ENCODE assay signal across 8 cellular contexts in genomic region chr5:62143268-62144229, GRCh38.
A peak's percentile ranks its signal among the peaks of the same experiment; 100 is the strongest.
DNase-seq lines count a peak whose midpoint lies in the region; FAIRE-seq and TF ChIP-seq lines count a peak whose summit lies in the region.
"Had no signal": no experiment of that assay in that cellular context is flagged by ENCODE, and none has a peak within 500 bp of the region (broad histone marks: within the 10 kb centered on the region; RNA-seq: fewer than 3 reads in every experiment).

No MANE protein-coding gene starts in this region.

- H4K20me1 ChIP-seq in neural progenitor cell (ENCODE audit: low read depth) = no peaks in the 10 kb centered on the region

- H3K4me3 ChIP-seq in neural progenitor cell = no peak overlapping the region
- no peak overlapping the region for H3K4me3 ChIP-seq in effector memory CD4-positive, alpha-beta T cell (ENCODE audit: insufficient read depth, low read depth, low read length, poor library complexity, severe bottlenecking)

- peak overlapping the region; percentile 90 for H2AFZ ChIP-seq in neural progenitor cell (replicated peaks)

- peaks cover 14% of the 10 kb centered on the region for H3F3A ChIP-seq in neural progenitor cell (ENCODE audit: low read depth)

- H3K36me3 ChIP-seq in neural progenitor cell = no peaks in the 10 kb centered on the region
- H3K36me3 ChIP-seq in effector memory CD4-positive, alpha-beta T cell (ENCODE audit: control insufficient read depth, insufficient read depth, low read length) = no peaks in the 10 kb centered on the region

- no peak overlapping the region for H3K27ac ChIP-seq in neural progenitor cell
- no peak overlapping the region for H3K27ac ChIP-seq in effector memory CD4-positive, alpha-beta T cell (ENCODE audit: insufficient read depth, low read length, poor library complexity, severe bottlenecking)

- peak overlapping the region; percentile 39 for H3K4me2 ChIP-seq in neural progenitor cell

- peaks cover 2% of the 10 kb centered on the region for H3K27me3 Mint-ChIP-seq in neural progenitor cell (ENCODE audit: insufficient read depth, low read depth)

- peak; percentile 45 for TF ChIP-seq CTCF in GM10248 (IDR thresholded peaks at IDR 0.05; ENCODE audit: control extremely low read depth, extremely low read depth, low read depth, missing control alignments)
- peak; percentile 83 for TF ChIP-seq CTCF in neural progenitor cell (IDR thresholded peaks at IDR 0.05)

- no peak overlapping the region for H3K4me3 Mint-ChIP-seq in neural progenitor cell
- H3K4me3 Mint-ChIP-seq: activated B cell treated with CpG ODN at 0.5 μM for 24 hours had no signal

- H3K9ac ChIP-seq in neural progenitor cell = no peak overlapping the region

- DNase-seq in GM10248 (ENCODE audit: extremely low spot score) (no peak), NCI-H1048 (lab: John Stamatoyannopoulos, UW) (peak; percentile 5), dermis blood vessel endothelial cell (peak; percentile 45), neural progenitor cell (ENCODE audit: low spot score) (peak; percentile 49), RCC 7860 (ENCODE audit: low spot score) (no peak)
- no peak for DNase-seq in effector memory CD4-positive, alpha-beta T cell
- DNase-seq in activated CD4-positive, alpha-beta T cell treated with anti-CD3 and anti-CD28 coated beads, Interleukin-2, amount 50 U/mL, for 1 hour = no peak
- DNase-seq: activated B cell treated with CpG ODN at 0.5 μM for 24 hours had no signal

- peaks cover 52% of the 10 kb centered on the region for H3K4me1 ChIP-seq in neural progenitor cell
- no peaks in the 10 kb centered on the region for H3K4me1 ChIP-seq in effector memory CD4-positive, alpha-beta T cell (ENCODE audit: control insufficient read depth, insufficient read depth, low read length, poor library complexity, severe bottlenecking)

- peaks cover 29% of the 10 kb centered on the region for H3K4me1 Mint-ChIP-seq in neural progenitor cell
- H3K4me1 Mint-ChIP-seq: activated B cell treated with CpG ODN at 0.5 μM for 24 hours had no signal

- peaks cover 6% of the 10 kb centered on the region for H3K9me3 ChIP-seq in neural progenitor cell (ENCODE audit: low read depth)
- no peaks in the 10 kb centered on the region for H3K9me3 ChIP-seq in effector memory CD4-positive, alpha-beta T cell (ENCODE audit: control insufficient read depth, low read length)

- H3K27me3 ChIP-seq in neural progenitor cell = no peaks in the 10 kb centered on the region
- no peaks in the 10 kb centered on the region for H3K27me3 ChIP-seq in effector memory CD4-positive, alpha-beta T cell (replicated peaks; ENCODE audit: control insufficient read depth, insufficient read depth, low read length, poor library complexity, severe bottlenecking)

- FAIRE-seq in RCC 7860 (lab: Jason Lieb, UNC) = no peak

- no peaks in the 10 kb centered on the region for H3K79me2 ChIP-seq in neural progenitor cell (ENCODE audit: low read depth)

- POLR2A ChIA-PET in GM10248 (lab: Yijun Ruan, JAX) = no interaction called here

- H3K27ac Mint-ChIP-seq in neural progenitor cell = no peak overlapping the region
- H3K27ac Mint-ChIP-seq: activated B cell treated with CpG ODN at 0.5 μM for 24 hours had no signal

- H3K36me3 Mint-ChIP-seq in neural progenitor cell = no peaks in the 10 kb centered on the region

- CTCF ChIA-PET in GM10248 (lab: Yijun Ruan, JAX) = interaction anchor here (0.8 to 1.8 kb wide), 6 partner anchors 9 to 322 kb away, joined by 3 to 7 read pairs (median 4); no protein-coding TSS in a partner anchor

- H3K9me3 Mint-ChIP-seq in neural progenitor cell = peaks cover 5% of the 10 kb centered on the region
- H3K9me3 Mint-ChIP-seq: activated B cell treated with CpG ODN at 0.5 μM for 24 hours had no signal

Comparison
In these comparisons a context has a peak if more than half of its experiments do, and no peak if none do; other contexts are left out.
1. DNase-seq: peak in NCI-H1048 (single experiment), dermis blood vessel endothelial cell (single experiment) and neural progenitor cell (single experiment); none in GM10248 (single experiment), RCC 7860 (single experiment), effector memory CD4-positive, alpha-beta T cell (0 of 3) and activated CD4-positive, alpha-beta T cell treated with anti-CD3 and anti-CD28 coated beads, Interleukin-2, amount 50 U/mL, for 1 hour (single experiment).